In genomic region chr19:42117076-42117475, GRCh38 we compare ENCODE assay signal across 21 cellular contexts. TPM values are rescaled to one million over a fixed set of nuclear protein-coding genes. Genes with fewer than 3 reads are reported as not detected.
DNase-seq lines count a peak whose midpoint lies in the region; ATAC-seq lines count a peak whose summit lies in the region.
"Had no signal": no experiment of that assay in that cellular context is flagged by ENCODE, and none has a peak within 500 bp of the region (broad histone marks: within the 10 kb centered on the region; RNA-seq: fewer than 3 reads in every experiment).

No MANE protein-coding gene starts in this region.

- H3K4me3 Mint-ChIP-seq in activated naive CD4-positive, alpha-beta T cell treated with anti-CD3 and anti-CD28 coated beads, Interleukin-2, amount 50 U/mL, for 24 hours = no peak overlapping the region
- no peak overlapping the region for H3K4me3 Mint-ChIP-seq in activated naive CD4-positive, alpha-beta T cell treated with anti-CD3 and anti-CD28 coated beads for 36 hours
- no peak overlapping the region for H3K4me3 Mint-ChIP-seq in memory B cell
- H3K4me3 Mint-ChIP-seq in stimulated activated memory B cell treated with anti-CD40 and anti-IgM and Interleukin-4, amounts not matched to agents 10 μg/mL and 1 μg/mL and 100 μg/mL, for 72 hours = peak overlapping the region; percentile 56
- H3K4me3 Mint-ChIP-seq: CD14-positive monocyte had no signal

- DNase-seq in activated naive CD4-positive, alpha-beta T cell treated with anti-CD3 and anti-CD28 coated beads for 36 hours = no peak
- no peak for DNase-seq in Karpas-422
- no peak for DNase-seq in memory B cell (ENCODE audit: low spot score in 2 of 2)
- no peak for DNase-seq in HK-2 (ENCODE audit: unreplicated experiment)
- no peak for DNase-seq in cardiac septum (ENCODE audit: low spot score)
- DNase-seq in NCI-H2107 (lab: John Stamatoyannopoulos, UW) = no peak
- DNase-seq: AML-193; MM.1S; NCI-H1092 treated with DMSO at 0.1 percent for 48 hours; NCI-H1436 treated with DMSO at 0.1 percent for 48 hours; NCI-H1930; NCI-H2227 treated with DMSO at 0.1 percent for 48 hours; NCI-H510A; NCI-H748 treated with DMSO at 0.1 percent for 48 hours; NK-92 treated with Interleukin-12 subunit alpha and Interleukin-12 subunit beta, amount 100 ng/mL, for 24 hours; Peyer's patch had no signal

- H3K9me2 ChIP-seq in Karpas-422 (replicated peaks; ENCODE audit: insufficient read depth, low read length) = no peaks in the 10 kb centered on the region

- no peak overlapping the region for H2AFZ ChIP-seq in Karpas-422 (ENCODE audit: low read length)

- peak overlapping the region; percentile 88 for H3K9ac ChIP-seq in Karpas-422 (ENCODE audit: low read length)

- no peaks in the 10 kb centered on the region for H3K27me3 ChIP-seq in Karpas-422 (ENCODE audit: low read length)
- H3K27me3 ChIP-seq: Peyer's patch had no signal

- no peaks in the 10 kb centered on the region for H3K27me3 Mint-ChIP-seq in activated naive CD4-positive, alpha-beta T cell treated with anti-CD3 and anti-CD28 coated beads, Interleukin-2, amount 50 U/mL, for 24 hours
- no peaks in the 10 kb centered on the region for H3K27me3 Mint-ChIP-seq in activated naive CD4-positive, alpha-beta T cell treated with anti-CD3 and anti-CD28 coated beads for 36 hours (ENCODE audit: low read depth)
- no peaks in the 10 kb centered on the region for H3K27me3 Mint-ChIP-seq in memory B cell
- no peaks in the 10 kb centered on the region for H3K27me3 Mint-ChIP-seq in stimulated activated memory B cell treated with anti-CD40 and anti-IgM and Interleukin-4, amounts not matched to agents 10 μg/mL and 1 μg/mL and 100 μg/mL, for 72 hours

- no peaks in the 10 kb centered on the region for H4K20me1 ChIP-seq in Karpas-422 (ENCODE audit: insufficient read depth, low read depth, low read length)

- ATAC-seq in memory B cell (ENCODE audit: low read depth) = no peak
- ATAC-seq in stimulated activated memory B cell treated with anti-CD40 and anti-IgM and Interleukin-4, amounts not matched to agents 10 μg/mL and 1 μg/mL and 100 μg/mL, for 72 hours = no peak

- peak overlapping the region; percentile 92 for H3K27ac Mint-ChIP-seq in activated naive CD4-positive, alpha-beta T cell treated with anti-CD3 and anti-CD28 coated beads, Interleukin-2, amount 50 U/mL, for 24 hours
- no peak overlapping the region for H3K27ac Mint-ChIP-seq in activated naive CD4-positive, alpha-beta T cell treated with anti-CD3 and anti-CD28 coated beads for 36 hours
- H3K27ac Mint-ChIP-seq in memory B cell = peak overlapping the region; percentile 78
- peak overlapping the region; percentile 83 for H3K27ac Mint-ChIP-seq in stimulated activated memory B cell treated with anti-CD40 and anti-IgM and Interleukin-4, amounts not matched to agents 10 μg/mL and 1 μg/mL and 100 μg/mL, for 72 hours

- intact Hi-C loops in activated naive CD4-positive, alpha-beta T cell treated with anti-CD3 and anti-CD28 coated beads for 36 hours (cut with micrococcal nuclease) = no loop called here
- intact Hi-C loops in cardiac septum (cut with DNase I) = no loop called here

- H3K4me1 Mint-ChIP-seq in activated naive CD4-positive, alpha-beta T cell treated with anti-CD3 and anti-CD28 coated beads, Interleukin-2, amount 50 U/mL, for 24 hours = peaks cover 57% of the 10 kb centered on the region
- peaks cover 43% of the 10 kb centered on the region for H3K4me1 Mint-ChIP-seq in activated naive CD4-positive, alpha-beta T cell treated with anti-CD3 and anti-CD28 coated beads for 36 hours (ENCODE audit: low read depth)
- H3K4me1 Mint-ChIP-seq in memory B cell = peaks cover 67% of the 10 kb centered on the region
- peaks cover 84% of the 10 kb centered on the region for H3K4me1 Mint-ChIP-seq in stimulated activated memory B cell treated with anti-CD40 and anti-IgM and Interleukin-4, amounts not matched to agents 10 μg/mL and 1 μg/mL and 100 μg/mL, for 72 hours

- H3K4me2 ChIP-seq in Karpas-422 (ENCODE audit: low read depth, low read length, poor library complexity, severe bottlenecking) = peak overlapping the region; percentile 81

- no peak overlapping the region for H3K4me3 ChIP-seq in Karpas-422 (ENCODE audit: low read length)
- H3K4me3 ChIP-seq: Peyer's patch had no signal

- CTCF ChIA-PET in activated naive CD4-positive, alpha-beta T cell treated with anti-CD3 and anti-CD28 coated beads for 36 hours (lab: Charles Lee) = no interaction called here

- peaks cover 31% of the 10 kb centered on the region for H3K36me3 ChIP-seq in Karpas-422 (ENCODE audit: insufficient read depth, low read length)
- H3K36me3 ChIP-seq: Peyer's patch had no signal

- H3K9me3 ChIP-seq in Karpas-422 (ENCODE audit: low read length) = no peaks in the 10 kb centered on the region
- H3K9me3 ChIP-seq: Peyer's patch had no signal

- peak overlapping the region; percentile 100 for H3K27ac ChIP-seq in Karpas-422 (ENCODE audit: low read length)

- no peaks in the 10 kb centered on the region for H3K9me3 Mint-ChIP-seq in activated naive CD4-positive, alpha-beta T cell treated with anti-CD3 and anti-CD28 coated beads, Interleukin-2, amount 50 U/mL, for 24 hours
- H3K9me3 Mint-ChIP-seq in activated naive CD4-positive, alpha-beta T cell treated with anti-CD3 and anti-CD28 coated beads for 36 hours = no peaks in the 10 kb centered on the region
- H3K9me3 Mint-ChIP-seq in memory B cell = no peaks in the 10 kb centered on the region
- H3K9me3 Mint-ChIP-seq in stimulated activated memory B cell treated with anti-CD40 and anti-IgM and Interleukin-4, amounts not matched to agents 10 μg/mL and 1 μg/mL and 100 μg/mL, for 72 hours = no peaks in the 10 kb centered on the region
- H3K9me3 Mint-ChIP-seq: CD14-positive monocyte had no signal

- peaks cover 24% of the 10 kb centered on the region for H3K36me3 Mint-ChIP-seq in activated naive CD4-positive, alpha-beta T cell treated with anti-CD3 and anti-CD28 coated beads, Interleukin-2, amount 50 U/mL, for 24 hours
- H3K36me3 Mint-ChIP-seq in activated naive CD4-positive, alpha-beta T cell treated with anti-CD3 and anti-CD28 coated beads for 36 hours (ENCODE audit: low read depth) = peaks cover 37% of the 10 kb centered on the region
- peaks cover 37% of the 10 kb centered on the region for H3K36me3 Mint-ChIP-seq in memory B cell
- peaks cover 67% of the 10 kb centered on the region for H3K36me3 Mint-ChIP-seq in stimulated activated memory B cell treated with anti-CD40 and anti-IgM and Interleukin-4, amounts not matched to agents 10 μg/mL and 1 μg/mL and 100 μg/mL, for 72 hours

- peaks cover 100% of the 10 kb centered on the region for H3K4me1 ChIP-seq in Karpas-422 (ENCODE audit: low read length)

- H3K79me2 ChIP-seq in Karpas-422 (ENCODE audit: low read length) = peaks cover 11% of the 10 kb centered on the region; the same call in 1 of the 2 replicates

RNA-seq across cellular contexts. Expression of gene POU2F2, which starts 15.2 kb away (rescaled TPM):
- total RNA-seq in activated naive CD4-positive, alpha-beta T cell treated with anti-CD3 and anti-CD28 coated beads for 36 hours = 10 to 100 TPM; 30.0 to 31.9 TPM
- 61.9 and 69.4 TPM in 2 replicates for total RNA-seq in Karpas-422 (2014; rRNA removed; shearing (Covaris generic); ENCODE audit: low replicate concordance)
- total RNA-seq in cardiac septum = 0.51 TPM
- total RNA-seq: A172, SK-MEL-5 had no signal

RNA-seq across cellular contexts. Expression of gene ZNF574, which starts 41.1 kb away (rescaled TPM):
- total RNA-seq in activated naive CD4-positive, alpha-beta T cell treated with anti-CD3 and anti-CD28 coated beads for 36 hours = 1 to 10 TPM; 8.4 to 8.8 TPM
- total RNA-seq in Karpas-422 (2014; rRNA removed; shearing (Covaris generic); ENCODE audit: low replicate concordance) = 15.1 and 23.5 TPM in 2 replicates
- 8.3 TPM for total RNA-seq in cardiac septum

RNA-seq across cellular contexts. Expression of gene GRIK5, which starts 47.1 kb away (rescaled TPM):
- 1 to 10 TPM; 1.9 to 2.2 TPM for total RNA-seq in activated naive CD4-positive, alpha-beta T cell treated with anti-CD3 and anti-CD28 coated beads for 36 hours
- total RNA-seq in Karpas-422 (2014; rRNA removed; shearing (Covaris generic); ENCODE audit: low replicate concordance) = 0.07 and 1.4 TPM in 2 replicates
- 4.6 TPM for total RNA-seq in cardiac septum
- total RNA-seq: SK-MEL-5 had no signal

Comparison
In these comparisons a context has a peak if more than half of its experiments do, and no peak if none do; other contexts are left out.
1. RNA of gene POU2F2, which starts 15.2 kb away (total RNA-seq): 61.9 to 69.4 TPM in Karpas-422 and 30.0 to 31.9 TPM in activated naive CD4-positive, alpha-beta T cell treated with anti-CD3 and anti-CD28 coated beads for 36 hours; 0.51 TPM in cardiac septum (single experiment); every median in the first group is over 10 times any median in the second.